In the genomic region with DNA sequence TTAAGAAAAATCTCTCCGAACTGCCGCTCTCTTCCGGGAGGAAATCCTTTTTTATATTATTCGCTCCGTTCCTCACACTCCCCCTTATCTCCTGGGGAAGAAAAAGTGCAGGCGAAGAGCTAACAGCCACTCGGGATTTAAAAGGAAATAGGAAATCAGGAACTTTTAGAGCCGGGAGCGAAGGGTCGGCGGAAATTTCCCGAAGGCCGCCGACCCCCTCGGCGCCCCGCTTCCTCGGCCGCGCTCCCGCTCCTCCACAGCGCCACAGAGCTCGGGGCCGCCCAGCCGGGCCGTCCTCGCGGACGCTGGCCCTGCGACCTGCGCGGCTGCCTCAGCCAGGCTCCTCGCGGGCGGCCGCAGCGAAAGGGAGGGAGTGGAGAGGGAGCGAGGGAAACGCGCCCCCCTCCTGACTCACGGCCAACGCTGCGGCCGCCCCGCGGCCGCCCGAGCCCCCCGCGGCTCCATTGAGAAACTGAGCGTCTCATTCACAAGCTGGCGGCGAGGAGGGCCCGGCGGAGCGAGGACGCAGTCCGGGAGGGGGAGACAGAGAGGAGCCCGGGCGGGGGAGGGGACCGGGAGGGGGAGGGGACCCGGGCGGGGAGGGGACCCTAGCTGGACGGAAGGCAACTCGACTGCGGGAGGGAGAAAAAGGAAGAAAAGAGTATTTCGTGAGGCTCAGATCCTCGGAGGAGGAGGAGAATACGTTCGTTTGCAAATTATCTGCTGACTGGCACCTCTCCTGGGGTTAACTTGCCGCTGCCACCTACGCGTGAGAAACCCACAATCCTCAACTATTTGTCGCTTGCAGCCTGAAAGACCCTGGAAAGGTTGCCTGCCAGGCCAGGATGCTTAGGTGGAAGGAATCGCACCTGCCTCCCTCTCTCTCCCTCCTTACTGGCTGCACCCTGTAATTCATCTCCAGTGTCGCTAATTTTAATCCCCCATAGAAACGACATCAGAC, we compare ENCODE assay signal across 8 cellular contexts. TPM values are rescaled to one million over a fixed set of nuclear protein-coding genes. Genes with fewer than 3 reads are reported as not detected.
DNase-seq lines count a peak whose midpoint lies in the region; ATAC-seq and TF ChIP-seq lines count a peak whose summit lies in the region.

A gene (minus strand): TSS at position 368 of the 961 bp plus-strand sequence. CDS start 539 bp downstream, outside the sequence.

- TF ChIP-seq CTCF in GM12875 (IDR thresholded peaks at IDR 0.05; ENCODE audit: borderline replicate concordance, insufficient read depth, low read depth, low read length) (peak; percentile 36), chondrocyte (IDR thresholded peaks at IDR 0.05) (peak; percentile 77), kidney epithelial cell (IDR thresholded peaks at IDR 0.05; ENCODE audit: insufficient read depth, low read length, poor library complexity, severe bottlenecking) (peak; percentile 52)

- H3K4me1 Mint-ChIP-seq in chondrocyte (ENCODE audit: low read depth): peaks cover 19% of the 10 kb centered on the region

- H3K27me3 ChIP-seq in kidney epithelial cell (ENCODE audit: control insufficient read depth, insufficient read depth, low read length): no peaks in the 10 kb centered on the region

- DNase-seq in NCI-H446 treated with DMSO at 0.1 percent for 48 hours (lab: John Stamatoyannopoulos, UW): peak; percentile 25
- DNase-seq in activated CD4-positive, alpha-beta T cell treated with anti-CD3 and anti-CD28 coated beads for 24 hours (ENCODE audit: low read depth in 2 of 2): peak; percentile 53 to 58
- DNase-seq in chondrocyte (ENCODE audit: low spot score): no peak
- no peak for DNase-seq in kidney epithelial cell (ENCODE audit: low read depth)
- DNase-seq in stimulated activated CD4-positive, alpha-beta T cell treated with anti-CD3 and anti-CD28 coated beads, Interleukin-15, amount 100 ng/mL, for 1 hour (ENCODE audit: low read depth in 1 of 2, low spot score in 1 of 2): peak; percentile 42 to 56

- no peaks in the 10 kb centered on the region for H3K27me3 Mint-ChIP-seq in chondrocyte (ENCODE audit: low read depth)

- no peaks in the 10 kb centered on the region for H3K36me3 ChIP-seq in kidney epithelial cell (ENCODE audit: control insufficient read depth, insufficient read depth, low read length)

- peak within 1 kb of the TSS; percentile 91 for H3K27ac Mint-ChIP-seq in chondrocyte (ENCODE audit: unreplicated experiment)

- no peaks in the 10 kb centered on the region for H3K9me3 Mint-ChIP-seq in chondrocyte (ENCODE audit: low read depth)

- H3K4me3 ChIP-seq in GM12875 (ENCODE audit: low read depth, low read length) (peak within 1 kb of the TSS; percentile 90), kidney epithelial cell (ENCODE audit: low read depth, low read length) (peak within 1 kb of the TSS; percentile 57)

- peak within 1 kb of the TSS; percentile 95 for H3K4me3 Mint-ChIP-seq in chondrocyte (ENCODE audit: unreplicated experiment)

- H3K36me3 Mint-ChIP-seq in chondrocyte (ENCODE audit: low read depth): no peaks in the 10 kb centered on the region

- ATAC-seq in HG02938 (IDR thresholded peaks at IDR 0.05; ENCODE audit: unreplicated experiment) (peak; percentile 51), HG02970 (IDR thresholded peaks at IDR 0.05; ENCODE audit: low FRiP score, unreplicated experiment) (no peak)

RNA-seq across cellular contexts. Expression of the gene that starts here (rescaled TPM):
- total RNA-seq in chondrocyte: 33.2 to 36.8 TPM (median 33.6 TPM) in 3 replicates
- 37.2 and 39.0 TPM in 2 replicates for total RNA-seq in kidney epithelial cell

Comparison
In these comparisons a context has a peak if more than half of its experiments do, and no peak if none do; other contexts are left out.
1. DNase-seq: peak in NCI-H446 treated with DMSO at 0.1 percent for 48 hours (single experiment), activated CD4-positive, alpha-beta T cell treated with anti-CD3 and anti-CD28 coated beads for 24 hours (2 of 2) and stimulated activated CD4-positive, alpha-beta T cell treated with anti-CD3 and anti-CD28 coated beads, Interleukin-15, amount 100 ng/mL, for 1 hour (2 of 2); none in chondrocyte (single experiment) and kidney epithelial cell (single experiment).
2. Peak in every context shown above with its lines, with median percentiles within 50 percentile points of each other: CTCF ChIP-seq.